33 cellular contexts compared by ENCODE assay signal in the genomic region with DNA sequence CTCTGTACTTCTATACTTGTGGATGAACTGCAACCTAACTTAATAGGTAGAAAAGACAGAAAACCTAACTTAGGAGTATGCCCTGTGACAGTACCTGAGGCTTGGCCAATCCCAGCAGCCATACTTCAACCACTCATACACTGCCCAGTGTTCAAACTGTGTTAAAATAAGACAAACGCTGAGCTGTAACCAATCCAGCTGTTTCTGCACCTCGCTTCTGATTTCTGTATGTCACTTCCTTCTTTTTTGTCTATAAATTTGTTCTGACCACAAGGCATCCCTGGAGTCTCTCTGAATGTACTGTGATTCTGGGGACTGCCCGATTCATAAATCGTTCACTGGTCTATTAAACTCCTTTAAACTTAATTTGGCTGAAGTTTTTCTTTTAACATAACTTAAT.
"Had no signal": no experiment of that assay in that cellular context is flagged by ENCODE, and none has a peak within 500 bp of the region (broad histone marks: within the 10 kb centered on the region; RNA-seq: fewer than 3 reads in every experiment).

No MANE protein-coding gene starts in this region.

- H3K4me3 ChIP-seq: adrenal gland, body of pancreas, gastroesophageal sphincter, ovary, skin epidermis, thoracic aorta had no signal

- FAIRE-seq: colon, kidney, TTC549, urothelium cell line had no signal

- DNase-seq: activated CD4-positive, alpha-beta T cell treated with anti-CD3 and anti-CD28 coated beads for 48 hours; activated CD4-positive, alpha-beta T cell treated with anti-CD3 and anti-CD28 coated beads, Interleukin-2, amount 50 U/mL, for 48 hours; activated CD8-positive, alpha-beta memory T cell treated with anti-CD3 and anti-CD28 coated beads for 24 hours; activated effector memory CD4-positive, alpha-beta T cell treated with anti-CD3 and anti-CD28 coated beads, Interleukin-2, amount 50 U/mL, for 16 hours; activated naive CD4-positive, alpha-beta T cell treated with anti-CD3 and anti-CD28 coated beads for 36 hours; activated naive CD8-positive, alpha-beta T cell treated with anti-CD3 and anti-CD28 coated beads for 36 hours; activated T-cell treated with anti-CD3 and anti-CD28 coated beads, Interleukin-2, amount 50 U/mL, for 1 hour; adrenal gland; aorta; body of pancreas; effector memory CD8-positive, alpha-beta T cell; hippocampal formation; immature natural killer cell; kidney; left colon; mammary epithelial cell; nephron progenitor cell; ovary; stimulated activated CD4-positive, alpha-beta T cell treated with anti-CD3 and anti-CD28 coated beads, Interleukin-12 subunit alpha, Interleukin-12 subunit beta, amount 100 ng/mL, for 4 hours; stimulated activated CD4-positive, alpha-beta T cell treated with anti-CD3 and anti-CD28 coated beads, Interleukin-4, amount 100 ng/mL, for 1 hour; stimulated activated naive CD8-positive, alpha-beta T cell treated with anti-CD3 and anti-CD28 coated beads, Interleukin-15, Interleukin-2, amounts not matched to agents 100 U/mL and 50 U/mL, for 24 hours; WERI-Rb-1 had no signal

- H3K27me3 Mint-ChIP-seq: activated naive CD8-positive, alpha-beta T cell treated with anti-CD3 and anti-CD28 coated beads for 36 hours; effector memory CD8-positive, alpha-beta T cell; progenitor cell of endocrine pancreas had no signal

- ATAC-seq: activated CD4-positive, CD25-positive, alpha-beta regulatory T cell treated with anti-CD3 and anti-CD28 coated beads, Interleukin-2, amount 50 U/mL, for 24 hours; body of pancreas; effector memory CD8-positive, alpha-beta T cell; gastroesophageal sphincter; left colon; sciatic nerve; stimulated activated naive CD8-positive, alpha-beta T cell treated with anti-CD3 and anti-CD28 coated beads, Interleukin-15, Interleukin-2, amounts not matched to agents 100 U/mL and 50 U/mL, for 24 hours had no signal

- H3K27ac ChIP-seq: adrenal gland, body of pancreas, gastroesophageal sphincter, neutrophil, ovary, skin epidermis, thoracic aorta, WERI-Rb-1 had no signal

- H3K27me3 ChIP-seq: adrenal gland, body of pancreas, gastroesophageal sphincter, neutrophil, ovary had no signal

- H3K9me3 ChIP-seq: adrenal gland, body of pancreas, gastroesophageal sphincter, neutrophil, ovary, thoracic aorta had no signal

- H3K4me3 Mint-ChIP-seq: activated naive CD4-positive, alpha-beta T cell treated with anti-CD3 and anti-CD28 coated beads for 36 hours; activated naive CD8-positive, alpha-beta T cell treated with anti-CD3 and anti-CD28 coated beads for 36 hours; activated T-helper 1 cell treated with anti-CD3 and anti-CD28 coated beads, Interleukin-12 subunit alpha, Interleukin-12 subunit beta, Interleukin-2, Interleukin-4 antibody, amounts not matched to agents 30 ng/mL and 10 ng/mL and 1 ng/mL, durations not matched to agents 14 hours and 24 hours and 36 hours; effector memory CD8-positive, alpha-beta T cell; immature natural killer cell; nephron progenitor cell had no signal

- H3K4me1 ChIP-seq: adrenal gland, gastroesophageal sphincter had no signal

- H3K27ac Mint-ChIP-seq: activated naive CD4-positive, alpha-beta T cell treated with anti-CD3 and anti-CD28 coated beads for 36 hours; activated naive CD8-positive, alpha-beta T cell treated with anti-CD3 and anti-CD28 coated beads for 36 hours; activated T-helper 1 cell treated with anti-CD3 and anti-CD28 coated beads, Interleukin-12 subunit alpha, Interleukin-12 subunit beta, Interleukin-2, Interleukin-4 antibody, amounts not matched to agents 30 ng/mL and 10 ng/mL and 1 ng/mL, durations not matched to agents 14 hours and 24 hours and 36 hours; effector memory CD8-positive, alpha-beta T cell; immature natural killer cell; nephron progenitor cell had no signal

- H3K36me3 ChIP-seq: adrenal gland, neutrophil, ovary, thoracic aorta, WERI-Rb-1 had no signal

- H3K9me3 Mint-ChIP-seq: activated naive CD4-positive, alpha-beta T cell treated with anti-CD3 and anti-CD28 coated beads for 36 hours; activated naive CD8-positive, alpha-beta T cell treated with anti-CD3 and anti-CD28 coated beads for 36 hours; activated T-helper 1 cell treated with anti-CD3 and anti-CD28 coated beads, Interleukin-12 subunit alpha, Interleukin-12 subunit beta, Interleukin-2, Interleukin-4 antibody, amounts not matched to agents 30 ng/mL and 10 ng/mL and 1 ng/mL, durations not matched to agents 14 hours and 24 hours and 36 hours; effector memory CD8-positive, alpha-beta T cell; immature natural killer cell; nephron progenitor cell had no signal
